In genomic region chr12:26130728-26131127, GRCh38 we compare ENCODE assay signal across 21 cellular contexts. TPM values are rescaled to one million over a fixed set of nuclear protein-coding genes. Genes with fewer than 3 reads are reported as not detected.
DNase-seq lines count a peak whose midpoint lies in the region; ATAC-seq, FAIRE-seq and TF ChIP-seq lines count a peak whose summit lies in the region.
"Had no signal": no experiment of that assay in that cellular context is flagged by ENCODE, and none has a peak within 500 bp of the region (broad histone marks: within the 10 kb centered on the region; RNA-seq: fewer than 3 reads in every experiment).

No MANE protein-coding gene starts in this region.

- H3K9me3 Mint-ChIP-seq in MCF 10A (ENCODE audit: unreplicated experiment): no peaks in the 10 kb centered on the region
- H3K9me3 Mint-ChIP-seq: activated CD4-positive, alpha-beta T cell treated with anti-CD3 and anti-CD28 coated beads, Interleukin-2, amount 10 ng/mL, durations not matched to agents 7 days and 5 days; endodermal cell; immature natural killer cell had no signal

- BruUV-seq in MCF 10A (replicated peaks; lab: Mats Ljungman, UMichigan): no TSS peak

- no peaks in the 10 kb centered on the region for H3K36me3 Mint-ChIP-seq in MCF 10A (ENCODE audit: insufficient read depth, unreplicated experiment)
- H3K36me3 Mint-ChIP-seq: immature natural killer cell had no signal

- no peak overlapping the region for H3K4me3 ChIP-seq in NB4 (ENCODE audit: low read depth, low read length)
- H3K4me3 ChIP-seq: heart left ventricle, stomach had no signal

- H3K27ac Mint-ChIP-seq in MCF 10A (ENCODE audit: low read depth, unreplicated experiment): no peak overlapping the region
- H3K27ac Mint-ChIP-seq: activated CD4-positive, alpha-beta T cell treated with anti-CD3 and anti-CD28 coated beads, Interleukin-2, amount 10 ng/mL, durations not matched to agents 7 days and 5 days; endodermal cell; immature natural killer cell had no signal

- POLR2A ChIA-PET in MCF 10A (lab: Yijun Ruan, JAX): interaction anchor here (0.6 to 1.5 kb wide), 2 partner anchors 95 to 188 kb away, joined by 3 to 5 read pairs; no protein-coding TSS in a partner anchor

- DNase-seq in CD1c-positive myeloid dendritic cell (ENCODE audit: extremely low spot score) (peak; percentile 76), GM19239 (ENCODE audit: insufficient read length, low spot score) (no peak), NB4 (ENCODE audit: low read depth) (peak; percentile 90), globus pallidus (ENCODE audit: low spot score) (peak; percentile 72), MCF 10A (ENCODE audit: unreplicated experiment) (no peak), left colon (no peak), EL (no peak)
- DNase-seq in stimulated activated CD4-positive, alpha-beta T cell treated with anti-CD3 and anti-CD28 coated beads, Interleukin-12 subunit alpha, Interleukin-12 subunit beta, amount 100 ng/mL, for 4 hours: no peak
- DNase-seq: activated CD4-positive, alpha-beta T cell treated with anti-CD3 and anti-CD28 coated beads, Interleukin-2, amount 10 ng/mL, durations not matched to agents 7 days and 5 days; activated naive CD4-positive, alpha-beta T cell; activated T-cell treated with anti-CD3 and anti-CD28 coated beads for 4 hours; cerebellar nuclear complex; endodermal cell; heart left ventricle; immature natural killer cell; IMR-90; NCI-H1092 treated with DMSO at 0.1 percent for 48 hours; NCI-H524; occipital lobe; right cardiac atrium; stomach had no signal

- no peak overlapping the region for H3K4me3 Mint-ChIP-seq in MCF 10A (ENCODE audit: unreplicated experiment)
- H3K4me3 Mint-ChIP-seq: activated CD4-positive, alpha-beta T cell treated with anti-CD3 and anti-CD28 coated beads, Interleukin-2, amount 10 ng/mL, durations not matched to agents 7 days and 5 days; endodermal cell; immature natural killer cell had no signal

- H3K27me3 Mint-ChIP-seq in MCF 10A (ENCODE audit: insufficient read depth, unreplicated experiment): no peaks in the 10 kb centered on the region

- peaks cover 29% of the 10 kb centered on the region for H3K4me1 Mint-ChIP-seq in MCF 10A (ENCODE audit: insufficient read depth, unreplicated experiment)

- CTCF ChIA-PET in MCF 10A (lab: Yijun Ruan, JAX): interaction anchor here (0.7 kb wide), 1 partner anchor 942 kb away, joined by 4 read pairs; no protein-coding TSS in a partner anchor

- intact Hi-C loops in MCF 10A (cut with micrococcal nuclease) (no loop called here), left colon (cut with DNase I, micrococcal nuclease) (no loop called here)

- no peak for ATAC-seq in left colon
- ATAC-seq: heart left ventricle, right cardiac atrium had no signal

- TF ChIP-seq CTCF in NB4 (IDR thresholded peaks at IDR 0.05; ENCODE audit: low read depth, low read length) (no peak), MCF 10A (IDR thresholded peaks at IDR 0.05; ENCODE audit: unreplicated experiment) (no peak)

- FAIRE-seq in GM19239 (lab: Jason Lieb, UNC): peak; percentile 31

- no peak for TF ChIP-seq POLR2A in NB4 (IDR thresholded peaks at IDR 0.05; ENCODE audit: extremely low read depth, insufficient read length)

RNA-seq across cellular contexts. Expression of gene BHLHE41, which starts 5.9 kb away (rescaled TPM):
- total RNA-seq in MCF 10A (2022) (1.1 and 3.4 TPM in 2 replicates), left colon (10 to 100 TPM; 35.4 to 48.4 TPM)
- total RNA-seq: activated CD4-positive, alpha-beta T cell treated with anti-CD3 and anti-CD28 coated beads, Interleukin-2, amount 10 ng/mL, durations not matched to agents 7 days and 5 days had no signal

Comparison
In these comparisons a context has a peak if more than half of its experiments do, and no peak if none do; other contexts are left out.
1. DNase-seq: peak in CD1c-positive myeloid dendritic cell (single experiment), NB4 (single experiment) and globus pallidus (single experiment); none in GM19239 (single experiment), stimulated activated CD4-positive, alpha-beta T cell treated with anti-CD3 and anti-CD28 coated beads, Interleukin-12 subunit alpha, Interleukin-12 subunit beta, amount 100 ng/mL, for 4 hours (single experiment), MCF 10A (single experiment), left colon (0 of 2) and EL (single experiment).